1 cellular context compared by ENCODE assay signal in genomic region chr22:50242406-50242949, GRCh38.
A peak's percentile ranks its signal among the peaks of the same experiment; 100 is the strongest.
TF ChIP-seq lines count a peak whose summit lies in the region.

No MANE protein-coding gene starts in this region.

TF ChIP-seq in GM12878, 131 proteins besides CTCF, POLR2A, EP300 and RAD21:
- TF ChIP-seq MLLT1 (IDR thresholded peaks at IDR 0.05) (0 out of 2 replicates have a peak, but pooled peaks have one; percentile 68), SIN3A (IDR thresholded peaks at IDR 0.05; ENCODE audit: low read depth, low read length) (no peak)
TF ChIP-seq in GM12878: peak in this region for 1.
